In genomic region chr15:33160054-33160453, GRCh38 we compare ENCODE assay signal across 1 cellular context.
TF ChIP-seq lines count a peak whose summit lies in the region.

No MANE protein-coding gene starts in this region.

TF ChIP-seq in GM23338, 12 proteins besides CTCF, POLR2A, EP300 and RAD21 (continued from another document):
- TF ChIP-seq ZNF462 (CRISPR knock-in tag; IDR thresholded peaks at IDR 0.05) (no peak), ETS1 (IDR thresholded peaks at IDR 0.05) (no peak), EZH2 (IDR thresholded peaks at IDR 0.05; ENCODE audit: low read depth, unreplicated experiment) (no peak), CREB1 (CRISPR knock-in tag; IDR thresholded peaks at IDR 0.05; ENCODE audit: low read depth) (no peak), ZNF331 (CRISPR knock-in tag; IDR thresholded peaks at IDR 0.05; ENCODE audit: low read depth) (no peak), REST (IDR thresholded peaks at IDR 0.05; ENCODE audit: unreplicated experiment) (no peak), NANOG (IDR thresholded peaks at IDR 0.05; ENCODE audit: borderline replicate concordance) (no peak)
